ENCODE assay signal across 18 cellular contexts in the genomic region with DNA sequence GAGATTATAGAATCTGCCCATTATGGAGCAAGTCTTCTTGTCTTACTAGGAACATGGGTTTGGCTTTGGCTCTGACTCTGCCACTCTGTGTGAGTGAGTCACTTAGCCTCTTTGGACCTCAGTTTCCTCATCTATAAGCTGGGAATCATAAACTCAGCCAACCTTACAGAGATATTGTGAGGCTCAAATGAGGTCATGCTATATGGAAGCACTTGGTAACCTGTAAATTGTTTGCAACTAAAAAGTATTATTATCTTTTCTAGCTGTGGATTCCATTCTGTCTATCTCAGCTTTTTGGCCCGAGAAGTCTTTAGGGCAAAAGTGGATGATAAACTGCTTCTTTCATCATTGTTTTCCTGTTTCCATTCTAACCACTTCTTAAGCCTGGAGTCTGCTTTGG.
"Had no signal": no experiment of that assay in that cellular context is flagged by ENCODE, and none has a peak within 500 bp of the region (broad histone marks: within the 10 kb centered on the region; RNA-seq: fewer than 3 reads in every experiment).

No MANE protein-coding gene starts in this region.

- DNase-seq: activated CD4-positive, alpha-beta T cell treated with anti-CD3 and anti-CD28 coated beads for 36 hours; activated CD4-positive, CD25-positive, alpha-beta regulatory T cell; activated naive CD4-positive, alpha-beta T cell; activated T-cell treated with anti-CD3 and anti-CD28 coated beads for 4 hours; activated T-cell treated with anti-CD3 and anti-CD28 coated beads, Interleukin-2, amount 50 U/mL, for 72 hours; aorta; brain microvascular endothelial cell; cortex of kidney; mesendoderm; right lobe of liver; stimulated activated CD4-positive, alpha-beta T cell treated with anti-CD3 and anti-CD28 coated beads, Interleukin-4, amount 100 ng/mL, for 1 hour; stimulated activated naive CD8-positive, alpha-beta T cell treated with anti-CD3 and anti-CD28 coated beads, Interleukin-15, Interleukin-2, amounts not matched to agents 100 U/mL and 50 U/mL, for 24 hours had no signal

- H3K4me1 ChIP-seq: right lobe of liver, uterus had no signal

- H3K27me3 ChIP-seq: brain microvascular endothelial cell, esophagus muscularis mucosa, gastroesophageal sphincter, right lobe of liver, uterus had no signal

- H3K9me3 ChIP-seq: esophagus muscularis mucosa, gastroesophageal sphincter, left ventricle myocardium inferior, right lobe of liver, thoracic aorta, uterus had no signal

- H3K4me3 ChIP-seq: esophagus muscularis mucosa, gastroesophageal sphincter, left ventricle myocardium inferior, lung, right lobe of liver, thoracic aorta, uterus had no signal

- H3K27ac ChIP-seq: brain microvascular endothelial cell, esophagus muscularis mucosa, gastroesophageal sphincter, right lobe of liver, thoracic aorta, uterus had no signal

- H3K36me3 ChIP-seq: brain microvascular endothelial cell, esophagus muscularis mucosa, gastroesophageal sphincter, left ventricle myocardium inferior, right lobe of liver, thoracic aorta, uterus had no signal

- ATAC-seq: activated CD4-positive, alpha-beta T cell treated with anti-CD3 and anti-CD28 coated beads for 36 hours; activated T-cell treated with anti-CD3 and anti-CD28 coated beads, Interleukin-2, amount 50 U/mL, for 72 hours; stimulated activated naive CD8-positive, alpha-beta T cell treated with anti-CD3 and anti-CD28 coated beads, Interleukin-15, Interleukin-2, amounts not matched to agents 100 U/mL and 50 U/mL, for 24 hours had no signal
